ENCODE assay signal across 19 cellular contexts in genomic region chr16:73025111-73025505, GRCh38. TPM values are rescaled to one million over a fixed set of nuclear protein-coding genes. Genes with fewer than 3 reads are reported as not detected.
DNase-seq lines count a peak whose midpoint lies in the region; ATAC-seq, FAIRE-seq and TF ChIP-seq lines count a peak whose summit lies in the region.
"Had no signal": no experiment of that assay in that cellular context is flagged by ENCODE, and none has a peak within 500 bp of the region (broad histone marks: within the 10 kb centered on the region; RNA-seq: fewer than 3 reads in every experiment).

No MANE protein-coding gene starts in this region.

- ATAC-seq in psoas muscle (no peak), GM21619 (IDR thresholded peaks at IDR 0.05; ENCODE audit: unreplicated experiment) (no peak)
- ATAC-seq: A549; activated T-cell treated with anti-CD3 and anti-CD28 coated beads, Interleukin-2, amount 50 U/mL, for 72 hours; PC-3 had no signal

- H3K27ac ChIP-seq in right atrium auricular region (peak overlapping the region; percentile 33 to 53), psoas muscle (peak overlapping the region; percentile 78)
- H3K27ac ChIP-seq: testis had no signal

- intact Hi-C loops in psoas muscle (cut with DNase I): loop anchor here (5.0 kb wide), 2 partner anchors 33 to 38 kb away; no protein-coding TSS in a partner anchor

- H3K9me3 ChIP-seq in right atrium auricular region: no peaks in the 10 kb centered on the region
- H3K9me3 ChIP-seq in psoas muscle: no peaks in the 10 kb centered on the region
- H3K9me3 ChIP-seq: A549, testis had no signal

- TF ChIP-seq CTCF in right atrium auricular region (IDR thresholded peaks at IDR 0.05) (no peak), psoas muscle (IDR thresholded peaks at IDR 0.05) (no peak)

- DNase-seq in activated effector memory CD4-positive, alpha-beta T cell treated with anti-CD3 and anti-CD28 coated beads, Interleukin-2, amount 50 U/mL, for 16 hours: peak; percentile 52
- DNase-seq in activated effector memory CD4-positive, alpha-beta T cell treated with Interleukin-2 at 50 U/mL for 16 hours: no peak
- DNase-seq in right atrium auricular region (ENCODE audit: low spot score): no peak
- peak in 1 of 2 donors; percentile 32 for DNase-seq in psoas muscle
- no peak for DNase-seq in RCC 7860 (ENCODE audit: low spot score)
- DNase-seq in cortex of kidney (lab: John Stamatoyannopoulos, UW): no peak
- DNase-seq in stimulated activated CD4-positive, alpha-beta T cell treated with anti-CD3 and anti-CD28 coated beads, Interleukin-2, amount 100 ng/mL, for 48 hours: no peak
- DNase-seq: activated CD4-positive, alpha-beta T cell treated with anti-CD3 and anti-CD28 coated beads for 48 hours; activated T-cell treated with anti-CD3 and anti-CD28 coated beads, Interleukin-2, amount 50 U/mL, for 72 hours; erythroblast; hypothalamus; NCI-H1417 treated with DMSO at 0.1 percent for 48 hours; NCI-H510A treated with DMSO at 0.1 percent for 48 hours; PC-3; T-helper 1 cell; testis had no signal

- H3K4me1 ChIP-seq in right atrium auricular region: peaks cover 0 to 34% of the 10 kb centered on the region in 2 donors
- peaks cover 86% of the 10 kb centered on the region for H3K4me1 ChIP-seq in psoas muscle

- H3K27me3 ChIP-seq in right atrium auricular region (no peaks in the 10 kb centered on the region), psoas muscle (ENCODE audit: insufficient read depth in 3 of 3, low read length in 2 of 3) (no peaks in the 10 kb centered on the region)
- H3K27me3 ChIP-seq: testis had no signal

- WGBS in psoas muscle, 3 donors: 54 to 72% (median 59%) methylated on average over 10 of the region's 10 CpGs

- no peak overlapping the region for H3K4me3 ChIP-seq in right atrium auricular region
- no peak overlapping the region for H3K4me3 ChIP-seq in psoas muscle
- H3K4me3 ChIP-seq: A549, testis had no signal

- FAIRE-seq in RCC 7860 (lab: Jason Lieb, UNC): no peak
- FAIRE-seq: GM12892 had no signal

- no peaks in the 10 kb centered on the region for H3K36me3 ChIP-seq in right atrium auricular region
- H3K36me3 ChIP-seq in psoas muscle (ENCODE audit: insufficient read depth in 1 of 2, low read depth in 1 of 2): no peaks in the 10 kb centered on the region

RNA-seq across cellular contexts. Expression of gene ZFHX3, which starts 22.8 kb away (rescaled TPM):
- 10 to 100 TPM in 1 of 2 donors, 1 to 10 TPM in 1; 9.2 to 18.9 TPM for total RNA-seq in right atrium auricular region
- total RNA-seq in psoas muscle: 10 to 100 TPM; 10.6 to 36.9 (median 26.2) TPM
- 10 to 100 TPM in 1 of 3 donors, 1 to 10 TPM in 2; 3.3 to 11.5 (median 5.2) TPM for polyA plus RNA-seq in psoas muscle
